26 cellular contexts compared by ENCODE assay signal in genomic region chr3:61679103-61679502, GRCh38.
"Had no signal": no experiment of that assay in that cellular context is flagged by ENCODE, and none has a peak within 500 bp of the region (broad histone marks: within the 10 kb centered on the region; RNA-seq: fewer than 3 reads in every experiment).

No MANE protein-coding gene starts in this region.

- H3K4me3 Mint-ChIP-seq: naive thymus-derived CD4-positive, alpha-beta T cell; natural killer cell treated with Interleukin-12 subunit alpha and Interleukin-12 subunit beta and Interleukin-15 and Interleukin-18, amount 100 ng/mL, for 72 hours; neural crest cell; stimulated activated effector memory CD8-positive, alpha-beta T cell treated with anti-CD3 and anti-CD28 coated beads, Interleukin-12 subunit alpha, Interleukin-12 subunit beta, amount 100 ng/mL, for 72 hours; stimulated activated naive CD8-positive, alpha-beta T cell treated with anti-CD3 and anti-CD28 coated beads, Interleukin-15, Interleukin-2, amounts not matched to agents 100 ng/mL and 50 ng/mL, for 24 hours had no signal

- H3K27ac Mint-ChIP-seq: naive thymus-derived CD4-positive, alpha-beta T cell; natural killer cell treated with Interleukin-12 subunit alpha and Interleukin-12 subunit beta and Interleukin-15 and Interleukin-18, amount 100 ng/mL, for 72 hours; stimulated activated effector memory CD8-positive, alpha-beta T cell treated with anti-CD3 and anti-CD28 coated beads, Interleukin-12 subunit alpha, Interleukin-12 subunit beta, amount 100 ng/mL, for 72 hours; stimulated activated naive CD8-positive, alpha-beta T cell treated with anti-CD3 and anti-CD28 coated beads, Interleukin-15, Interleukin-2, amounts not matched to agents 100 ng/mL and 50 ng/mL, for 24 hours had no signal

- DNase-seq: islet precursor cell; left ventricle myocardium inferior; midbrain; mucosa of descending colon; naive thymus-derived CD4-positive, alpha-beta T cell; nucleus accumbens; pancreas; posterior cingulate gyrus; retina; right cardiac atrium; stimulated activated CD4-positive, alpha-beta T cell treated with anti-CD3 and anti-CD28 coated beads, Interleukin-4, amount 100 ng/mL, for 24 hours; stimulated activated naive CD4-positive, alpha-beta T cell; tibial artery; trophoblast cell; upper lobe of right lung had no signal

- H3K27ac ChIP-seq: hepatocyte, left ventricle myocardium inferior, pancreas, prostate gland, skin epidermis, suprapubic skin, thoracic aorta, tibial artery, upper lobe of right lung had no signal

- H3K36me3 Mint-ChIP-seq: naive thymus-derived CD4-positive, alpha-beta T cell; natural killer cell treated with Interleukin-12 subunit alpha and Interleukin-12 subunit beta and Interleukin-15 and Interleukin-18, amount 100 ng/mL, for 72 hours; stimulated activated effector memory CD8-positive, alpha-beta T cell treated with anti-CD3 and anti-CD28 coated beads, Interleukin-12 subunit alpha, Interleukin-12 subunit beta, amount 100 ng/mL, for 72 hours had no signal

- H3K27me3 ChIP-seq: hepatocyte, pancreas, suprapubic skin, tibial artery, upper lobe of right lung had no signal

- H2AFZ ChIP-seq: hepatocyte had no signal

- H3K9me3 ChIP-seq: left ventricle myocardium inferior, mucosa of descending colon, pancreas, prostate gland, suprapubic skin, thoracic aorta, tibial artery, upper lobe of right lung had no signal

- H3K27me3 Mint-ChIP-seq: natural killer cell treated with Interleukin-12 subunit alpha and Interleukin-12 subunit beta and Interleukin-15 and Interleukin-18, amount 100 ng/mL, for 72 hours; stimulated activated naive CD8-positive, alpha-beta T cell treated with anti-CD3 and anti-CD28 coated beads, Interleukin-15, Interleukin-2, amounts not matched to agents 100 ng/mL and 50 ng/mL, for 24 hours had no signal

- ATAC-seq: mucosa of descending colon; naive thymus-derived CD4-positive, alpha-beta T cell; natural killer cell treated with Interleukin-12 subunit alpha and Interleukin-12 subunit beta and Interleukin-15 and Interleukin-18, amount 100 ng/mL, for 72 hours; pancreas; right cardiac atrium; sciatic nerve; stimulated activated effector memory CD8-positive, alpha-beta T cell treated with anti-CD3 and anti-CD28 coated beads, Interleukin-12 subunit alpha, Interleukin-12 subunit beta, amount 100 ng/mL, for 72 hours; upper lobe of right lung had no signal

- H3K4me3 ChIP-seq: hepatocyte, left ventricle myocardium inferior, lung, mucosa of descending colon, pancreas, prostate gland, skin epidermis, suprapubic skin, thoracic aorta, tibial artery, upper lobe of right lung had no signal

- H3K4me1 Mint-ChIP-seq: naive thymus-derived CD4-positive, alpha-beta T cell; stimulated activated effector memory CD8-positive, alpha-beta T cell treated with anti-CD3 and anti-CD28 coated beads, Interleukin-12 subunit alpha, Interleukin-12 subunit beta, amount 100 ng/mL, for 72 hours had no signal

- H3K4me1 ChIP-seq: pancreas, prostate gland had no signal

- H3K36me3 ChIP-seq: left ventricle myocardium inferior, pancreas, prostate gland, suprapubic skin, thoracic aorta, tibial artery, upper lobe of right lung had no signal

- H3K4me2 ChIP-seq: hepatocyte had no signal

- H3K9me3 Mint-ChIP-seq: stimulated activated naive CD8-positive, alpha-beta T cell treated with anti-CD3 and anti-CD28 coated beads, Interleukin-15, Interleukin-2, amounts not matched to agents 100 ng/mL and 50 ng/mL, for 24 hours had no signal
